29 cellular contexts compared by ENCODE assay signal in genomic region chr14:48814562-48814961, GRCh38.
"Had no signal": no experiment of that assay in that cellular context is flagged by ENCODE, and none has a peak within 500 bp of the region (broad histone marks: within the 10 kb centered on the region; RNA-seq: fewer than 3 reads in every experiment).

No MANE protein-coding gene starts in this region.

- H3K27ac Mint-ChIP-seq: activated CD4-positive, alpha-beta T cell treated with anti-CD3 and anti-CD28 coated beads for 36 hours; activated CD8-positive, alpha-beta memory T cell treated with anti-CD3 and anti-CD28 coated beads, Interleukin-2, amount 10 ng/mL, durations not matched to agents 7 days and 5 days; activated CD8-positive, alpha-beta T cell treated with anti-CD3 and anti-CD28 coated beads, Interleukin-2, amount 10 ng/mL, durations not matched to agents 7 days and 5 days; activated naive CD8-positive, alpha-beta T cell treated with anti-CD3 and anti-CD28 coated beads, Interleukin-2, amount 10 ng/mL, durations not matched to agents 7 days and 5 days; brain; natural killer cell; stimulated activated naive B cell treated with anti-CD40 and anti-IgM and Interleukin-4, amounts not matched to agents 10 μg/mL and 1 μg/mL and 100 μg/mL, for 72 hours; T-helper 2 cell treated with Interferon-gamma antibody and Interleukin-4, amounts not matched to agents 5 μg/mL and 100 μg/mL, for 36 hours had no signal

- H3K4me3 ChIP-seq: ascending aorta, cardiac muscle cell, colonic mucosa, esophagus squamous epithelium, left lung, lower lobe of right lung, right atrium auricular region, stomach, thyroid gland, upper lobe of right lung had no signal

- H3K36me3 Mint-ChIP-seq: activated CD8-positive, alpha-beta memory T cell treated with anti-CD3 and anti-CD28 coated beads, Interleukin-2, amount 10 ng/mL, durations not matched to agents 7 days and 5 days; activated naive CD8-positive, alpha-beta T cell treated with anti-CD3 and anti-CD28 coated beads, Interleukin-2, amount 10 ng/mL, durations not matched to agents 7 days and 5 days; brain; natural killer cell; stimulated activated naive B cell treated with anti-CD40 and anti-IgM and Interleukin-4, amounts not matched to agents 10 μg/mL and 1 μg/mL and 100 μg/mL, for 72 hours had no signal

- H3K27me3 ChIP-seq: ascending aorta, colonic mucosa, esophagus squamous epithelium, left lung, right atrium auricular region, stomach, thyroid gland, upper lobe of right lung had no signal

- DNase-seq: activated CD4-positive, alpha-beta T cell treated with anti-CD3 and anti-CD28 coated beads for 36 hours; activated CD4-positive, CD25-positive, alpha-beta regulatory T cell; activated CD8-positive, alpha-beta memory T cell treated with anti-CD3 and anti-CD28 coated beads, Interleukin-2, amount 10 ng/mL, durations not matched to agents 7 days and 5 days; activated CD8-positive, alpha-beta T cell treated with anti-CD3 and anti-CD28 coated beads, Interleukin-2, amount 10 ng/mL, durations not matched to agents 7 days and 5 days; activated effector memory CD4-positive, alpha-beta T cell treated with Interleukin-2 at 50 U/mL for 16 hours; activated naive CD4-positive, alpha-beta T cell treated with Interleukin-2 at 50 U/mL for 16 hours; activated naive CD8-positive, alpha-beta T cell treated with anti-CD3 and anti-CD28 coated beads, Interleukin-2, amount 10 ng/mL, durations not matched to agents 7 days and 5 days; cerebellar nuclear complex; colonic mucosa; effector CD8-positive, alpha-beta T cell; esophagus squamous epithelium; left lung; lower lobe of right lung; mesenchymal stem cell; natural killer cell; stimulated activated CD4-positive, alpha-beta T cell treated with anti-CD3 and anti-CD28 coated beads, Interleukin-15, amount 100 ng/mL, for 24 hours; stimulated activated CD4-positive, alpha-beta T cell treated with anti-CD3 and anti-CD28 coated beads, Interleukin-2, amount 100 ng/mL, for 24 hours; stimulated activated naive B cell treated with anti-CD40 and anti-IgM and Interleukin-4, amounts not matched to agents 10 μg/mL and 1 μg/mL and 100 μg/mL, for 72 hours; stomach; thyroid gland; upper lobe of right lung had no signal

- H3K9me3 ChIP-seq: ascending aorta, colonic mucosa, esophagus squamous epithelium, left lung, lower lobe of right lung, right atrium auricular region, stomach, thyroid gland, upper lobe of right lung had no signal

- H3K27me3 Mint-ChIP-seq: activated CD4-positive, alpha-beta T cell treated with anti-CD3 and anti-CD28 coated beads for 36 hours; activated CD8-positive, alpha-beta memory T cell treated with anti-CD3 and anti-CD28 coated beads, Interleukin-2, amount 10 ng/mL, durations not matched to agents 7 days and 5 days; activated naive CD8-positive, alpha-beta T cell treated with anti-CD3 and anti-CD28 coated beads, Interleukin-2, amount 10 ng/mL, durations not matched to agents 7 days and 5 days; stimulated activated naive B cell treated with anti-CD40 and anti-IgM and Interleukin-4, amounts not matched to agents 10 μg/mL and 1 μg/mL and 100 μg/mL, for 72 hours had no signal

- FAIRE-seq: endometrium, frontal cortex had no signal

- H3K27ac ChIP-seq: ascending aorta, cardiac muscle cell, colonic mucosa, epithelial cell of prostate, esophagus squamous epithelium, left lung, lower lobe of right lung, right atrium auricular region, stomach, thyroid gland, upper lobe of right lung had no signal

- H3K9me3 Mint-ChIP-seq: activated naive CD8-positive, alpha-beta T cell treated with anti-CD3 and anti-CD28 coated beads, Interleukin-2, amount 10 ng/mL, durations not matched to agents 7 days and 5 days; brain had no signal

- H3K4me3 Mint-ChIP-seq: activated CD4-positive, alpha-beta T cell treated with anti-CD3 and anti-CD28 coated beads for 36 hours; activated CD8-positive, alpha-beta memory T cell treated with anti-CD3 and anti-CD28 coated beads, Interleukin-2, amount 10 ng/mL, durations not matched to agents 7 days and 5 days; activated CD8-positive, alpha-beta T cell treated with anti-CD3 and anti-CD28 coated beads, Interleukin-2, amount 10 ng/mL, durations not matched to agents 7 days and 5 days; activated naive CD8-positive, alpha-beta T cell treated with anti-CD3 and anti-CD28 coated beads, Interleukin-2, amount 10 ng/mL, durations not matched to agents 7 days and 5 days; brain; natural killer cell; stimulated activated naive B cell treated with anti-CD40 and anti-IgM and Interleukin-4, amounts not matched to agents 10 μg/mL and 1 μg/mL and 100 μg/mL, for 72 hours; T-helper 2 cell treated with Interferon-gamma antibody and Interleukin-4, amounts not matched to agents 5 μg/mL and 100 μg/mL, for 36 hours had no signal

- H3K4me1 Mint-ChIP-seq: activated CD4-positive, alpha-beta T cell treated with anti-CD3 and anti-CD28 coated beads for 36 hours; activated CD8-positive, alpha-beta memory T cell treated with anti-CD3 and anti-CD28 coated beads, Interleukin-2, amount 10 ng/mL, durations not matched to agents 7 days and 5 days; activated naive CD8-positive, alpha-beta T cell treated with anti-CD3 and anti-CD28 coated beads, Interleukin-2, amount 10 ng/mL, durations not matched to agents 7 days and 5 days; brain; natural killer cell; stimulated activated naive B cell treated with anti-CD40 and anti-IgM and Interleukin-4, amounts not matched to agents 10 μg/mL and 1 μg/mL and 100 μg/mL, for 72 hours had no signal

- H3K4me1 ChIP-seq: ascending aorta, colonic mucosa, esophagus squamous epithelium, left lung, lower lobe of right lung, right atrium auricular region, stomach, thyroid gland, upper lobe of right lung had no signal

- H3K36me3 ChIP-seq: ascending aorta, cardiac muscle cell, colonic mucosa, esophagus squamous epithelium, left lung, lower lobe of right lung, right atrium auricular region, stomach, thyroid gland, upper lobe of right lung had no signal

- ATAC-seq: activated CD4-positive, alpha-beta T cell treated with anti-CD3 and anti-CD28 coated beads for 36 hours; activated CD8-positive, alpha-beta memory T cell treated with anti-CD3 and anti-CD28 coated beads, Interleukin-2, amount 10 ng/mL, durations not matched to agents 7 days and 5 days; activated CD8-positive, alpha-beta T cell treated with anti-CD3 and anti-CD28 coated beads, Interleukin-2, amount 10 ng/mL, durations not matched to agents 7 days and 5 days; left lung; lower lobe of right lung; natural killer cell; stimulated activated naive B cell treated with anti-CD40 and anti-IgM and Interleukin-4, amounts not matched to agents 10 μg/mL and 1 μg/mL and 100 μg/mL, for 72 hours; upper lobe of right lung had no signal
